In the genomic region with DNA sequence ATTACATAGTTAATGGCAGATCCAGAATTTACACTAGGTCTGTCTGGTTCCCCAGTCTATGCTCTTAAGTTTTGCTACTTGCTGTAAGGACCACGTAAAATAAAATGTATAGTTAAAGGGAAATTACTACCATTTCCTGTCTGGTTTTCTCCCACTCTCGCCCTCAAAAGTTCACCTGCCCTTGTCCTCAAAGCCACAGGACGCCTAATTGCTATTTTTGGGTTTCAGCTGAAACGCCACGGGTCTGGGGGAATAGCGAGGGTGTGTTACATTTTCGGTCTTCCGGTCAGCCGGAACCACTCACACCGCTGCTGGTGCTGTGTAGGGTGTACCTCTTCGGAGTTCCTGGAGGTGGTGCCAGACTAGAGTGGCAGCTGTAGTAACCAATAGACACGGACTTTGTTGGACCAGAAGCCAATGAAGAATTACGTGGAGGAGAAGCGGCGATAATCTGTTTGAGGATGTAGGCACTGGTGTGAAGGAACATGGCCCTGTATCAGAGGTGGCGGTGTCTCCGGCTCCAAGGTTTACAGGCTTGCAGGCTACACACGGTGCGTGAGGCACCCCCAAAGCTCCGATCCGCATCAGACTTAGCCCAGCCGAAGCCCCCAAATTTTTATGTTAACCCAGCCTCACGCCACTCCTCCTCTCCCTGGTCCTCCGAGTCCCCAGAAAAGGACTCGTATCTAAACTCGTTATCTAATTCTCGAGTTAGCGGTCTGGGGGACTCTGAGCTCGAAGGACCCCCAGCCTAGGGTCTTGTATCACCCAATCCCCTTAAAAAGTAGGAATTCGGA, we compare ENCODE assay signal across 8 cellular contexts. TPM values are rescaled to one million over a fixed set of nuclear protein-coding genes. Genes with fewer than 3 reads are reported as not detected.
DNase-seq lines count a peak whose midpoint lies in the region; TF ChIP-seq lines count a peak whose summit lies in the region.

TARS2 (plus strand) TSS at position 454 of the 797 bp plus-strand sequence; CDS start at position 486, 32 bp downstream.

- WGBS in mesenchymal stem cell: under 1% methylated on average over 27 of the region's 30 CpGs

- H3K36me3 ChIP-seq in endocrine pancreas (ENCODE audit: control insufficient read depth, insufficient read depth, low read length): peaks cover 2% of the 10 kb centered on the region
- peaks cover 6 to 29% of the 10 kb centered on the region in 2 experiments for H3K36me3 ChIP-seq in mesenchymal stem cell (ENCODE audit: control insufficient read depth in 1 of 2, insufficient read depth in 2 of 2, low read depth in 1 of 2, low read length in 2 of 2)

- no peaks in the 10 kb centered on the region for H3K27me3 ChIP-seq in endocrine pancreas (ENCODE audit: control insufficient read depth, insufficient read depth, low read length)
- no peaks in the 10 kb centered on the region for H3K27me3 ChIP-seq in mesenchymal stem cell (ENCODE audit: control insufficient read depth in 1 of 2, insufficient read depth in 1 of 2, low read length in 2 of 2)

- peak within 1 kb of the TSS; percentile 89 to 92 for H3K18ac ChIP-seq in mesenchymal stem cell (ENCODE audit: low read depth in 1 of 2, low read length in 2 of 2)

- peak within 1 kb of the TSS; percentile 69 for H2BK15ac ChIP-seq in mesenchymal stem cell (ENCODE audit: low read depth, poor library complexity, severe bottlenecking)

- no peak within 1 kb of the TSS for H2AK5ac ChIP-seq in mesenchymal stem cell (ENCODE audit: low read length, severe bottlenecking)

- no peak within 1 kb of the TSS for H2BK5ac ChIP-seq in mesenchymal stem cell (ENCODE audit: low read depth, low read length, poor library complexity, severe bottlenecking)

- H3K27ac ChIP-seq in mesenchymal stem cell (ENCODE audit: low read length, poor library complexity, severe bottlenecking): no peak within 1 kb of the TSS

- peak within 1 kb of the TSS; percentile 86 for H2AFZ ChIP-seq in mesenchymal stem cell (ENCODE audit: low read depth, low read length)

- peaks cover 8% of the 10 kb centered on the region for H3K4me1 ChIP-seq in endocrine pancreas (ENCODE audit: control insufficient read depth, insufficient read depth, low read length)
- peaks cover 4% of the 10 kb centered on the region for H3K4me1 ChIP-seq in mesenchymal stem cell (ENCODE audit: control insufficient read depth, insufficient read depth, low read depth, low read length)

- H3K4me3 ChIP-seq in endocrine pancreas (ENCODE audit: control insufficient read depth, insufficient read depth, low read length) (peak within 1 kb of the TSS; percentile 82), mesenchymal stem cell (ENCODE audit: insufficient read depth in 1 of 2, low read depth in 1 of 2, low read length in 2 of 2) (peak within 1 kb of the TSS; percentile 81 to 94)

- H3K4ac ChIP-seq in mesenchymal stem cell (ENCODE audit: low read depth in 1 of 2, low read length in 2 of 2): peak within 1 kb of the TSS; percentile 75 to 88

- H3K9ac ChIP-seq in endocrine pancreas (ENCODE audit: control insufficient read depth, insufficient read depth, low read length) (peak within 1 kb of the TSS; percentile 96), mesenchymal stem cell (ENCODE audit: low read length) (peak within 1 kb of the TSS; percentile 96)

- CTCF ChIA-PET in activated CD8-positive, alpha-beta memory T cell treated with anti-CD3 and anti-CD28 coated beads for 36 hours (lab: Charles Lee): interaction anchor here (0.5 to 1.5 kb wide), 5 partner anchors 10 to 491 kb away, joined by 3 to 4 read pairs (median 3); no protein-coding TSS in a partner anchor

- DNase-seq in COLO668 (lab: John Stamatoyannopoulos, UW; ENCODE audit: unreplicated experiment) (peak; percentile 97), GM20000 (ENCODE audit: low spot score) (peak; percentile 94), HT-29 (ENCODE audit: low spot score) (peak; percentile 99), NOMO-1 (lab: John Stamatoyannopoulos, UW; ENCODE audit: unreplicated experiment in 2 of 2) (peak; percentile 93 to 98), mesenchymal stem cell (peak; percentile 99)
- DNase-seq in stimulated activated CD8-positive, alpha-beta memory T cell treated with anti-CD3 and anti-CD28 coated beads, Interleukin-12 subunit alpha, Interleukin-12 subunit beta, amount 100 ng/mL, for 4 hours (ENCODE audit: low read depth): peak; percentile 84

- no peak within 1 kb of the TSS for H3K14ac ChIP-seq in mesenchymal stem cell (ENCODE audit: low read length in 2 of 2)

- H4K91ac ChIP-seq in mesenchymal stem cell (ENCODE audit: low read length): peak within 1 kb of the TSS; percentile 80

- no peak within 1 kb of the TSS for H2BK12ac ChIP-seq in mesenchymal stem cell (ENCODE audit: low read length in 2 of 2)

- no peak within 1 kb of the TSS for H3K23ac ChIP-seq in mesenchymal stem cell (ENCODE audit: low read length in 2 of 2)

- H3K4me2 ChIP-seq in mesenchymal stem cell (ENCODE audit: low read length, poor library complexity, severe bottlenecking): peak within 1 kb of the TSS; percentile 92

- H3K79me1 ChIP-seq in mesenchymal stem cell (replicated peaks; ENCODE audit: low read length, poor library complexity, severe bottlenecking): peaks cover 8% of the 10 kb centered on the region

- H3K9me3 ChIP-seq in endocrine pancreas (ENCODE audit: control insufficient read depth, low read length): no peaks in the 10 kb centered on the region
- no peaks in the 10 kb centered on the region for H3K9me3 ChIP-seq in mesenchymal stem cell (ENCODE audit: control insufficient read depth, low read length)

- POLR2A ChIA-PET in activated CD8-positive, alpha-beta memory T cell treated with anti-CD3 and anti-CD28 coated beads for 36 hours (lab: Charles Lee): interaction anchor here (0.7 to 1.7 kb wide), 6 partner anchors 25 to 123 kb away, joined by 3 to 7 read pairs (median 3); partner anchors contain the start of genes ADAMTSL4, FALEC and RPRD2

- no peak for TF ChIP-seq CTCF in GM20000 (IDR thresholded peaks at IDR 0.05; ENCODE audit: extremely low read depth, missing control alignments)

- peak within 1 kb of the TSS; percentile 96 for H4K8ac ChIP-seq in mesenchymal stem cell (ENCODE audit: low read length)

- peak within 1 kb of the TSS; percentile 92 for H2BK120ac ChIP-seq in mesenchymal stem cell (ENCODE audit: low read depth, low read length)

RNA-seq across cellular contexts. Expression of gene TARS2, which starts in this region (rescaled TPM):
- 19.8 and 37.7 TPM in 2 replicates for total RNA-seq in HT-29 (2014; rRNA removed; shearing (Covaris generic))
- total RNA-seq in activated CD8-positive, alpha-beta memory T cell treated with anti-CD3 and anti-CD28 coated beads for 36 hours: 10 to 100 TPM; 53.5 to 56.2 TPM
- 8.9 TPM for polyA plus RNA-seq in mesenchymal stem cell (2013, experiment 1 of 2)
- polyA plus RNA-seq in mesenchymal stem cell (2013, experiment 2 of 2): 7.9 TPM
